ENCODE assay signal across 1 cellular context in the genomic region with DNA sequence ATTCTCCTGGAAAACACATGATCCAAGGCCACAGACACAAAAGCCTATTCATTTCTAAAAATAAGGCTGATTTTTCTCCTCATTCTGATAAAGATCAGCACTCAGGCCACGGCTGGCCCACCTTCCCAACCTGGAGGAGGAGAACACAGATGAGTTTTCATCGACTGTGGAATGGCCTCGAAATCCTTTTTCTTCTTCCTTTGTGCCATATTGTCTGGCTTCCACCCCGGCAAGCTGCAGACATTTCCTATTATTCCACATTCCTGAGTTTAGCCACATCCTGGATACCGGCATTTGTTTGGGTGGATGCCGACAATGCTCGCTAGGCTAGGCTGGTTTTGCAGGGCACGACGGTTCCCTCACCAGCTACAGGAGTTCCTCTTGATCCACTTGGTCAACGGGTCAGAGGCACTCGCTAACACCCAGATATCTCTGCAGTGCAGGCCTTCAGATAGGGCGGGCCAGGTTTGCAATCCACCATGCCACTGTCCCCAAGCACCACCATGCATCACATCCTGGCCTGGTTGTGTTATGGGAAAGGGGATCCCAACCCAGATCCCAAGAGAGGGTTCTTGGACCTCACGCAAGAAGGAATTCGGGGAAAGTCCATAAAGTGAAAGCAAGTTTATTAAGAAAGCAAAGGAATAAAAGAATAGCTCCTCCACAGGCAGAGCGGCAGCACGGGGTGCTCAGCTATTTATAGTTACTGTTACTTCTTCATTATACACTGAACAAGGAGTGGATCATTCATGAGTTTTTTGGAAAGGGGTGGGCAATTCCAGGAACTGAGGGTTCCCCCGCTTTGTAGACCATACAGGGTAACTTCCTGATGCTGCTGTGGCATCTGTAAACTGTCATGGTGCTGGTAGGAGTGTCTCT.
TF ChIP-seq lines count a peak whose summit lies in the region.

No MANE protein-coding gene starts in this region.

TF ChIP-seq in K562, 482 proteins besides CTCF, POLR2A, EP300 and RAD21 (continues in another document):
- TF ChIP-seq ZNF263 (CRISPR knock-in tag; IDR thresholded peaks at IDR 0.05; ENCODE audit: borderline replicate concordance) (peak; percentile 28; the same call in 1 of the 2 replicates), EGR1 (conservative IDR thresholded peaks at IDR 0.05) (peak; percentile 41; the same call in 1 of the 2 replicates), CSDE1 (IDR thresholded peaks at IDR 0.05) (no peak), TOE1 (IDR thresholded peaks at IDR 0.05; ENCODE audit: borderline replicate concordance) (no peak), TOE1 (CRISPR knock-in tag; IDR thresholded peaks at IDR 0.05; ENCODE audit: borderline replicate concordance, low read depth) (no peak), E2F3 (CRISPR knock-in tag; IDR thresholded peaks at IDR 0.05) (0 out of 2 replicates have a peak, but pooled peaks have one; percentile 54), ETV1 (tag; conservative IDR thresholded peaks at IDR 0.05; ENCODE audit: low read depth) (0 out of 2 replicates have a peak, but pooled peaks have one; percentile 8), HNRNPL (IDR thresholded peaks at IDR 0.05; ENCODE audit: low read depth, low read length) (no peak), TAF7 (tag; IDR thresholded peaks at IDR 0.05) (0 out of 2 replicates have a peak, but pooled peaks have one; percentile 22), PRDM10 (IDR thresholded peaks at IDR 0.05; ENCODE audit: partially characterized antibody) (peak; percentile 17), RFX5 (IDR thresholded peaks at IDR 0.05; ENCODE audit: low read depth, low read length) (no peak), YY1 (IDR thresholded peaks at IDR 0.05; ENCODE audit: borderline replicate concordance in 1 of 3, control insufficient read depth in 1 of 3, extremely low read depth in 1 of 3, insufficient read depth in 3 of 3, insufficient read length in 1 of 3, insufficient replicate concordance in 2 of 3, low read depth in 1 of 3, low read length in 2 of 3) (no peak), SOX6 (IDR thresholded peaks at IDR 0.05) (0 out of 2 replicates have a peak, but pooled peaks have one; percentile 13), EP400 (IDR thresholded peaks at IDR 0.05) (peak; percentile 40), THAP12 (CRISPR knock-in tag; IDR thresholded peaks at IDR 0.05) (no peak), GTF2A2 (tag; IDR thresholded peaks at IDR 0.05) (no peak), KLF13 (tag; IDR thresholded peaks at IDR 0.05; ENCODE audit: borderline replicate concordance, low read depth) (0 out of 2 replicates have a peak, but pooled peaks have one; percentile 7), CEBPB (tag; IDR thresholded peaks at IDR 0.05) (no peak), SUPT5H (IDR thresholded peaks at IDR 0.05) (no peak), ZNF217 (CRISPR knock-in tag; IDR thresholded peaks at IDR 0.05) (no peak), U2AF2 (optimal IDR thresholded peaks at IDR 0.05; ENCODE audit: low read depth, low read length) (no peak), MLLT1 (IDR thresholded peaks at IDR 0.05) (0 out of 4 replicates have a peak, but pooled peaks have one; percentile 7 to 38), SIN3A (IDR thresholded peaks at IDR 0.05; ENCODE audit: borderline replicate concordance in 2 of 2, control insufficient read depth in 1 of 2, low read depth in 2 of 2, low read length in 2 of 2) (no peak), CBX3 (IDR thresholded peaks at IDR 0.05; ENCODE audit: borderline replicate concordance in 1 of 2, low read length in 2 of 2) (peak in 1 of 2 experiments; percentile 19; a peak in 1 of 3 replicates), EZH2 (IDR thresholded peaks at IDR 0.05; ENCODE audit: borderline replicate concordance, low read depth, low read length) (no peak), POLR2H (tag; IDR thresholded peaks at IDR 0.05; ENCODE audit: low read depth) (0 out of 2 replicates have a peak, but pooled peaks have one; percentile 40), ZNF551 (CRISPR knock-in tag; IDR thresholded peaks at IDR 0.05) (no peak), TARDBP (IDR thresholded peaks at IDR 0.05) (no peak), NRF1 (conservative IDR thresholded peaks at IDR 0.05 in 1 of 2, IDR thresholded peaks at IDR 0.05 in 1 of 2) (no peak), ZNF239 (CRISPR knock-in tag; IDR thresholded peaks at IDR 0.05) (no peak), STAT6 (CRISPR knock-in tag; IDR thresholded peaks at IDR 0.05) (no peak), ZNF143 (CRISPR knock-in tag; IDR thresholded peaks at IDR 0.05) (no peak), NBN (IDR thresholded peaks at IDR 0.05; ENCODE audit: low read depth) (no peak), RBM39 (optimal IDR thresholded peaks at IDR 0.05; ENCODE audit: low read depth, low read length) (no peak), HMG20B (CRISPR knock-in tag; IDR thresholded peaks at IDR 0.05) (no peak)
- TF ChIP-seq, protein P1, sequence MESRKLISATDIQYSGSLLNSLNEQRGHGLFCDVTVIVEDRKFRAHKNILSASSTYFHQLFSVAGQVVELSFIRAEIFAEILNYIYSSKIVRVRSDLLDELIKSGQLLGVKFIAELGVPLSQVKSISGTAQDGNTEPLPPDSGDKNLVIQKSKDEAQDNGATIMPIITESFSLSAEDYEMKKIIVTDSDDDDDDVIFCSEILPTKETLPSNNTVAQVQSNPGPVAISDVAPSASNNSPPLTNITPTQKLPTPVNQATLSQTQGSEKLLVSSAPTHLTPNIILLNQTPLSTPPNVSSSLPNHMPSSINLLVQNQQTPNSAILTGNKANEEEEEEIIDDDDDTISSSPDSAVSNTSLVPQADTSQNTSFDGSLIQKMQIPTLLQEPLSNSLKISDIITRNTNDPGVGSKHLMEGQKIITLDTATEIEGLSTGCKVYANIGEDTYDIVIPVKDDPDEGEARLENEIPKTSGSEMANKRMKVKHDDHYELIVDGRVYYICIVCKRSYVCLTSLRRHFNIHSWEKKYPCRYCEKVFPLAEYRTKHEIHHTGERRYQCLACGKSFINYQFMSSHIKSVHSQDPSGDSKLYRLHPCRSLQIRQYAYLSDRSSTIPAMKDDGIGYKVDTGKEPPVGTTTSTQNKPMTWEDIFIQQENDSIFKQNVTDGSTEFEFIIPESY (CRISPR knock-in tag; IDR thresholded peaks at IDR 0.05), result no peak
- TF ChIP-seq, protein P2, sequence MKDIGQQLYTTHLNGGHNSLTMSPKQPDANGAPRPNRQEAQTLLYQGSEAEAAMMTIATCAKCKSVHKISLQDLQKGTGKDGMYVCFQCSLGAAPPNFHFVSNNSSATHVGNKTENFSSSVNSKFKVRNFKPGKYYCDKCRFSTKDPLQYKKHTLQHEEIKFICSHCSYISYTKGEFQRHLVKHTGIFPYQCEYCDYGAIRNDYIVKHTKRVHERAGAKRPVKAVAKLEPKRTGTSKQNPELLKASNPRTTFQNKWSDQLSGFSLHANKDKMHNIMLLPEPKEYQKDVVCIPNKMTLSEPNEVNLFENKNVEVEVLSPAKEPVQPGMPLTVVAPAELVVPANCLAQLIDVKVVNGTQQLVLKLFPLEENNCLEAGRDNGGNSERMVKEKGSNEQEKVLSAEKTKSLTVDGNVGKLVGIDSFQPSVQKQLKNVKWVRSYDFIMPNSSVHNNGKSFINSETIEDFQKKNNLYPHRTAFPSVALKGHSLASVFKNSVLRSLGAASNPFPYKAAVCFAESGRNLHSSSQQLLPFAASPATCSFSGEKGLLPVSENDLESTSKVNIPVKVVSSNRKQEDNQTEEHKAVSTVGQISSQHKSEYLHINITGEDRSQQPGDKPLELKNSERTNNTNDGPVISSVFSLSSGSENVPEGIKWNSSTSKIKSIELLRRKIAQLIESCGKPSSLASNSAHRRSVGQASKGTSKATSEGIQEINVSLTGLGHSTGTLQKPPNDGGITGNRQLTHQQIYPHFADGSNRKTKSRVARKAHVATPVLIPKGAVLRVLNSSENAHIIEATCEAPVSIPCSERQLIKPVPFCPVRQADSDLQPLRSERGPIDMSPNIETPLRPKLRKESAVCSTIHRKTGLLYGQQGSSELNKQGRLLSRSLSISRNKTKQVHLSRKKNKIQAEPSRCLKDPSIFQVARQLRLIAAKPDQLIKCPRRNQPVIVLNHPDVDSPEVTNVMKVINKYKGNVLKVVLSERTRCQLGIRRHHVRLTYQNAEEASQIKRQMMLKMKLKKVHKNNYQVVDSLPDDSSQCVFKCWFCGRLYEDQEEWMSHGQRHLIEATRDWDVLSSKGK (CRISPR knock-in tag; IDR thresholded peaks at IDR 0.05), result no peak
- TF ChIP-seq, protein P3, sequence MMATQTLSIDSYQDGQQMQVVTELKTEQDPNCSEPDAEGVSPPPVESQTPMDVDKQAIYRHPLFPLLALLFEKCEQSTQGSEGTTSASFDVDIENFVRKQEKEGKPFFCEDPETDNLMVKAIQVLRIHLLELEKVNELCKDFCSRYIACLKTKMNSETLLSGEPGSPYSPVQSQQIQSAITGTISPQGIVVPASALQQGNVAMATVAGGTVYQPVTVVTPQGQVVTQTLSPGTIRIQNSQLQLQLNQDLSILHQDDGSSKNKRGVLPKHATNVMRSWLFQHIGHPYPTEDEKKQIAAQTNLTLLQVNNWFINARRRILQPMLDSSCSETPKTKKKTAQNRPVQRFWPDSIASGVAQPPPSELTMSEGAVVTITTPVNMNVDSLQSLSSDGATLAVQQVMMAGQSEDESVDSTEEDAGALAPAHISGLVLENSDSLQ (IDR thresholded peaks at IDR 0.05), result peak; percentile 59; the same call in 1 of the 2 replicates
- TF ChIP-seq, protein P4, sequence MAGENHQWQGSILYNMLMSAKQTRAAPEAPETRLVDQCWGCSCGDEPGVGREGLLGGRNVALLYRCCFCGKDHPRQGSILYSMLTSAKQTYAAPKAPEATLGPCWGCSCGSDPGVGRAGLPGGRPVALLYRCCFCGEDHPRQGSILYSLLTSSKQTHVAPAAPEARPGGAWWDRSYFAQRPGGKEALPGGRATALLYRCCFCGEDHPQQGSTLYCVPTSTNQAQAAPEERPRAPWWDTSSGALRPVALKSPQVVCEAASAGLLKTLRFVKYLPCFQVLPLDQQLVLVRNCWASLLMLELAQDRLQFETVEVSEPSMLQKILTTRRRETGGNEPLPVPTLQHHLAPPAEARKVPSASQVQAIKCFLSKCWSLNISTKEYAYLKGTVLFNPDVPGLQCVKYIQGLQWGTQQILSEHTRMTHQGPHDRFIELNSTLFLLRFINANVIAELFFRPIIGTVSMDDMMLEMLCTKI (IDR thresholded peaks at IDR 0.05; ENCODE audit: partially characterized antibody), result no peak
